8 cellular contexts compared by ENCODE assay signal in genomic region chr2:60880988-60881932, GRCh38. TPM values are rescaled to one million over a fixed set of nuclear protein-coding genes. Genes with fewer than 3 reads are reported as not detected.
DNase-seq lines count a peak whose midpoint lies in the region; ATAC-seq, FAIRE-seq and TF ChIP-seq lines count a peak whose summit lies in the region.

REL (plus strand) TSS chr2:60881574; CDS start chr2:60881841, 267 bp downstream.

- intact Hi-C loops in breast epithelium (cut with DNase I; ENCODE audit: low total_unique reads), result no loop called here

- ATAC-seq in GM18861 (IDR thresholded peaks at IDR 0.05; ENCODE audit: unreplicated experiment) (peak; percentile 64), HG03095 (IDR thresholded peaks at IDR 0.05; ENCODE audit: unreplicated experiment) (peak; percentile 81)

- TF ChIP-seq POLR2A in breast epithelium (IDR thresholded peaks at IDR 0.05), result peak; percentile 61

- H3K4me1 ChIP-seq in breast epithelium (no peaks in the 10 kb centered on the region), small intestine (ENCODE audit: control insufficient read depth in 2 of 2, insufficient read depth in 1 of 2, low read depth in 1 of 2, low read length in 1 of 2) (no peaks in the 10 kb centered on the region)

- CTCF ChIA-PET in AG04449 (lab: Yijun Ruan, JAX), result interaction anchor here (1.4 to 1.7 kb wide), 3 partner anchors 42 to 135 kb away, joined by 3 to 8 read pairs (median 3); no protein-coding TSS in a partner anchor

- H3K9me3 ChIP-seq in WERI-Rb-1 (ENCODE audit: severe bottlenecking) (no peaks in the 10 kb centered on the region), breast epithelium (no peaks in the 10 kb centered on the region), small intestine (ENCODE audit: control insufficient read depth, low read depth) (no peaks in the 10 kb centered on the region)

- POLR2A ChIA-PET in AG04449 (lab: Yijun Ruan, JAX), result interaction anchor here (0.5 to 0.6 kb wide), 2 partner anchors 93 to 300 kb away, joined by 3 read pairs; no protein-coding TSS in a partner anchor

- peak; percentile 49 for DNase-seq in AG04449 (ENCODE audit: low read depth, low spot score)
- peak; percentile 90 for DNase-seq in NCI-H2171 (lab: John Stamatoyannopoulos, UW)
- DNase-seq in WERI-Rb-1, result peak; percentile 95
- DNase-seq in breast epithelium (ENCODE audit: low spot score in 2 of 2), result peak; percentile 82 to 89
- peak; percentile 95 for DNase-seq in iPS-NIHi11 (ENCODE audit: low spot score)
- peak; percentile 91 for DNase-seq in small intestine

- no peak for FAIRE-seq in small intestine (lab: Jason Lieb, UNC)

- H3K36me3 ChIP-seq in WERI-Rb-1 (peaks cover 3% of the 10 kb centered on the region; the same call in 1 of the 2 replicates), breast epithelium (no peaks in the 10 kb centered on the region), small intestine (ENCODE audit: control insufficient read depth in 2 of 2, insufficient read depth in 2 of 2, low read length in 2 of 2) (no peaks in the 10 kb centered on the region)

- H3K27ac ChIP-seq in WERI-Rb-1, result peak within 1 kb of the TSS; percentile 91
- H3K27ac ChIP-seq in breast epithelium, result peak within 1 kb of the TSS; percentile 99
- H3K27ac ChIP-seq in small intestine (ENCODE audit: low read depth in 1 of 2, low read length in 1 of 2), result peak within 1 kb of the TSS; percentile 99 to 100

- WGBS in small intestine, 3 donors, result 0 to 1% (median 1%) methylated on average over 75 to 98 of the region's 98 CpGs

- no peaks in the 10 kb centered on the region for H3K27me3 ChIP-seq in WERI-Rb-1 (ENCODE audit: insufficient read depth, low read depth, severe bottlenecking)
- no peaks in the 10 kb centered on the region for H3K27me3 ChIP-seq in breast epithelium
- no peaks in the 10 kb centered on the region for H3K27me3 ChIP-seq in small intestine (ENCODE audit: control insufficient read depth in 2 of 2, insufficient read depth in 2 of 2, low read length in 2 of 2)

- TF ChIP-seq CTCF in AG04449 (IDR thresholded peaks at IDR 0.05; ENCODE audit: insufficient read depth, low read length, missing control alignments), result peak; percentile 25
- TF ChIP-seq CTCF in WERI-Rb-1 (IDR thresholded peaks at IDR 0.05; ENCODE audit: low read depth, low read length), result 0 out of 2 replicates have a peak, but pooled peaks have one; percentile 21
- TF ChIP-seq CTCF in breast epithelium (IDR thresholded peaks at IDR 0.05), result peak; percentile 10 to 40 (median 28)

- peak within 1 kb of the TSS; percentile 84 for H3K4me3 ChIP-seq in AG04449 (ENCODE audit: low read depth, low read length)
- peak within 1 kb of the TSS; percentile 58 for H3K4me3 ChIP-seq in WERI-Rb-1 (ENCODE audit: low read depth, low read length)
- peak within 1 kb of the TSS; percentile 83 to 92 (median 90) for H3K4me3 ChIP-seq in breast epithelium
- peak within 1 kb of the TSS; percentile 93 to 100 for H3K4me3 ChIP-seq in small intestine (ENCODE audit: low read depth in 1 of 2, low read length in 2 of 2)

RNA-seq across cellular contexts. Expression of gene REL, which starts in this region (rescaled TPM):
- total RNA-seq in breast epithelium, result 10 to 100 TPM; 17.0 to 49.0 (median 21.1) TPM
- polyA plus RNA-seq in small intestine, result 1 to 10 TPM in 2 of 3 donors, under 1 TPM in 1; 0.81 to 3.5 (median 2.2) TPM

Comparison
In these comparisons a context has a peak if more than half of its experiments do, and no peak if none do; other contexts are left out.
1. Peak in every context shown above with its lines: DNase-seq, ATAC-seq, H3K4me3 ChIP-seq and H3K27ac ChIP-seq.